In the genomic region with DNA sequence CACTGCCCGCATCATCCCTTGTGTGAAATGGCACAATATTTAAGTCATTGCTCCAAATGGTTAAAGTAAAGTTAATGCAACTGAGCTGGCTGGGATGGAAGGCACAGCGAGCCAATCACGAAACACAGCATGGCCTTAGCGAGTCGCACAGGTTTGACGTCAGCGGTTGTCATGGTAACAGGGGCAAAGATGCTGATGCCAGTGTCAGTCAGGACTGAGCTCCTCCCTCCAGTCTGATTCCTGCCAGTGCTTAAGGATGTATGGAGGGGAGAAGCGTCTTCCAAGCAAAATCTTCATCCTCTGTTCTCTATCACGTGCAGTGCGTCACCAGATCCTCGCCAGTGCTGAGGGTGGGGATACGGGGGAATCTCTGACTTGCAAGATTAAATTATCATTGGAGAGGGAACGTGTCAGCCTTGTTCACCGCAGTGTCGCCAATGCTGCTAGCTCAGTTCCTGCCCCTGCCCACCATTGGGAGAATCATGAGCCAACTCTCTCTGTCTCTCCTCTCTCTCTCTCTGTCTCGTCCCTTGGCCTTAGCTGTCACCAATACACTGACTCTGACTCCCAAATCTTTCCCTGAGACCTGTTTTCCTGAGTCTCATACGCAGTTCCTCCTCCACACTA, we compare ENCODE assay signal across 8 cellular contexts. TPM values are rescaled to one million over a fixed set of nuclear protein-coding genes. Genes with fewer than 3 reads are reported as not detected.
DNase-seq lines count a peak whose midpoint lies in the region; ATAC-seq and TF ChIP-seq lines count a peak whose summit lies in the region.

No MANE protein-coding gene starts in this region.

- no peaks in the 10 kb centered on the region for H3K4me1 ChIP-seq in cardiac muscle cell (ENCODE audit: low read depth)

- H3K27ac Mint-ChIP-seq in activated CD4-positive, alpha-beta memory T cell treated with anti-CD3 and anti-CD28 coated beads for 36 hours: no peak overlapping the region
- H3K27ac Mint-ChIP-seq in stimulated activated memory B cell treated with anti-CD40 and anti-IgM and Interleukin-4, amounts not matched to agents 10 μg/mL and 1 μg/mL and 100 μg/mL, for 72 hours: no peak overlapping the region

- POLR2A ChIA-PET in HEK293T (lab: Yijun Ruan, JAX): interaction anchor here (1.0 kb wide), 1 partner anchor 25 kb away, joined by 3 read pairs; a partner anchor contains a TSS
- POLR2A ChIA-PET in activated CD4-positive, alpha-beta memory T cell treated with anti-CD3 and anti-CD28 coated beads for 36 hours (lab: Charles Lee): no interaction called here

- no peaks in the 10 kb centered on the region for H3K36me3 ChIP-seq in cardiac muscle cell

- H3K27me3 Mint-ChIP-seq in activated CD4-positive, alpha-beta memory T cell treated with anti-CD3 and anti-CD28 coated beads for 36 hours: no peaks in the 10 kb centered on the region
- no peaks in the 10 kb centered on the region for H3K27me3 Mint-ChIP-seq in stimulated activated memory B cell treated with anti-CD40 and anti-IgM and Interleukin-4, amounts not matched to agents 10 μg/mL and 1 μg/mL and 100 μg/mL, for 72 hours

- H3K4me1 Mint-ChIP-seq in activated CD4-positive, alpha-beta memory T cell treated with anti-CD3 and anti-CD28 coated beads for 36 hours (ENCODE audit: low read depth): no peaks in the 10 kb centered on the region
- H3K4me1 Mint-ChIP-seq in stimulated activated memory B cell treated with anti-CD40 and anti-IgM and Interleukin-4, amounts not matched to agents 10 μg/mL and 1 μg/mL and 100 μg/mL, for 72 hours: no peaks in the 10 kb centered on the region

- TF ChIP-seq CTCF in cardiac muscle cell (IDR thresholded peaks at IDR 0.05; ENCODE audit: low read depth, low read length): no peak
- no peak for TF ChIP-seq CTCF in GM13977 (IDR thresholded peaks at IDR 0.05; ENCODE audit: extremely low read depth, insufficient read depth, missing control alignments)

- H3K36me3 Mint-ChIP-seq in activated CD4-positive, alpha-beta memory T cell treated with anti-CD3 and anti-CD28 coated beads for 36 hours: peaks cover 7% of the 10 kb centered on the region
- peaks cover 29% of the 10 kb centered on the region for H3K36me3 Mint-ChIP-seq in stimulated activated memory B cell treated with anti-CD40 and anti-IgM and Interleukin-4, amounts not matched to agents 10 μg/mL and 1 μg/mL and 100 μg/mL, for 72 hours

- DNase-seq in HEK293T (ENCODE audit: extremely low spot score) (peak; percentile 42), cardiac muscle cell (ENCODE audit: low read depth in 1 of 2, low spot score in 1 of 2) (peak; percentile 79 to 96), pulmonary artery endothelial cell (ENCODE audit: low read depth, low spot score) (peak; percentile 67), GM13977 (ENCODE audit: low spot score) (no peak), NCI-H1436 (lab: John Stamatoyannopoulos, UW) (no peak), T-helper 9 cell (no peak)
- DNase-seq in activated CD4-positive, alpha-beta memory T cell treated with anti-CD3 and anti-CD28 coated beads for 36 hours: peak; percentile 41

- H3K9me3 Mint-ChIP-seq in activated CD4-positive, alpha-beta memory T cell treated with anti-CD3 and anti-CD28 coated beads for 36 hours: no peaks in the 10 kb centered on the region
- H3K9me3 Mint-ChIP-seq in stimulated activated memory B cell treated with anti-CD40 and anti-IgM and Interleukin-4, amounts not matched to agents 10 μg/mL and 1 μg/mL and 100 μg/mL, for 72 hours: no peaks in the 10 kb centered on the region

- H3K4me3 ChIP-seq in cardiac muscle cell: no peak overlapping the region

- no peak overlapping the region for H3K4me3 Mint-ChIP-seq in activated CD4-positive, alpha-beta memory T cell treated with anti-CD3 and anti-CD28 coated beads for 36 hours
- H3K4me3 Mint-ChIP-seq in stimulated activated memory B cell treated with anti-CD40 and anti-IgM and Interleukin-4, amounts not matched to agents 10 μg/mL and 1 μg/mL and 100 μg/mL, for 72 hours: no peak overlapping the region

- intact Hi-C loops in activated CD4-positive, alpha-beta memory T cell treated with anti-CD3 and anti-CD28 coated beads for 36 hours (cut with micrococcal nuclease): no loop called here

- in situ Hi-C loops in GM13977 (cut with MboI; ENCODE audit: low pct_unique_long_range_greater_than_20kb, low sequenced_read_pairs, unreplicated experiment): no loop called here

- no peak for ATAC-seq in stimulated activated memory B cell treated with anti-CD40 and anti-IgM and Interleukin-4, amounts not matched to agents 10 μg/mL and 1 μg/mL and 100 μg/mL, for 72 hours

- H3K27me3 ChIP-seq in cardiac muscle cell: no peaks in the 10 kb centered on the region

- no peak overlapping the region for H3K27ac ChIP-seq in cardiac muscle cell

- H3K9me3 ChIP-seq in cardiac muscle cell (ENCODE audit: low read depth): no peaks in the 10 kb centered on the region

- CTCF ChIA-PET in HEK293T (lab: Yijun Ruan, JAX): interaction anchor here (3.0 kb wide), 1 partner anchor 12 kb away, joined by 16 read pairs; no protein-coding TSS in a partner anchor
- CTCF ChIA-PET in activated CD4-positive, alpha-beta memory T cell treated with anti-CD3 and anti-CD28 coated beads for 36 hours (lab: Charles Lee): interaction anchor here (0.6 to 4.7 kb wide), 3 partner anchors 12 to 117 kb away, joined by 3 to 27 read pairs (median 3); no protein-coding TSS in a partner anchor

TF ChIP-seq in HEK293T, 16 proteins besides CTCF, POLR2A, EP300 and RAD21:
- TF ChIP-seq CTBP1 (IDR thresholded peaks at IDR 0.05; ENCODE audit: borderline replicate concordance) (no peak), ZNF384 (IDR thresholded peaks at IDR 0.05) (no peak), LEF1 (IDR thresholded peaks at IDR 0.05; ENCODE audit: borderline replicate concordance) (no peak), FOXK2 (IDR thresholded peaks at IDR 0.05) (no peak), SP1 (IDR thresholded peaks at IDR 0.05) (no peak), NFRKB (IDR thresholded peaks at IDR 0.05) (no peak), SUZ12 (IDR thresholded peaks at IDR 0.05) (no peak)
- TF ChIP-seq, protein P1, sequence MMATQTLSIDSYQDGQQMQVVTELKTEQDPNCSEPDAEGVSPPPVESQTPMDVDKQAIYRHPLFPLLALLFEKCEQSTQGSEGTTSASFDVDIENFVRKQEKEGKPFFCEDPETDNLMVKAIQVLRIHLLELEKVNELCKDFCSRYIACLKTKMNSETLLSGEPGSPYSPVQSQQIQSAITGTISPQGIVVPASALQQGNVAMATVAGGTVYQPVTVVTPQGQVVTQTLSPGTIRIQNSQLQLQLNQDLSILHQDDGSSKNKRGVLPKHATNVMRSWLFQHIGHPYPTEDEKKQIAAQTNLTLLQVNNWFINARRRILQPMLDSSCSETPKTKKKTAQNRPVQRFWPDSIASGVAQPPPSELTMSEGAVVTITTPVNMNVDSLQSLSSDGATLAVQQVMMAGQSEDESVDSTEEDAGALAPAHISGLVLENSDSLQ (IDR thresholded peaks at IDR 0.05): peak; percentile 85
TF ChIP-seq in HEK293T: peak in this region for 1.

RNA-seq across cellular contexts. Expression of a gene that starts 24.5 kb away (rescaled TPM):
- 10 to 100 TPM; 10.5 to 11.1 TPM for total RNA-seq in activated CD4-positive, alpha-beta memory T cell treated with anti-CD3 and anti-CD28 coated beads for 36 hours
- 43.1 and 54.1 TPM in 2 replicates for total RNA-seq in cardiac muscle cell
- polyA plus RNA-seq in cardiac muscle cell: 38.2 and 43.4 TPM in 2 replicates
- total RNA-seq in pulmonary artery endothelial cell: 11.1 and 14.4 TPM in 2 replicates

RNA-seq across cellular contexts. Expression of a gene that starts 50.3 kb away (rescaled TPM):
- total RNA-seq in activated CD4-positive, alpha-beta memory T cell treated with anti-CD3 and anti-CD28 coated beads for 36 hours: 10 to 100 TPM; 41.4 to 42.0 TPM
- total RNA-seq in cardiac muscle cell (59.9 and 65.2 TPM in 2 replicates), pulmonary artery endothelial cell (92.8 and 113 TPM in 2 replicates)
- polyA plus RNA-seq in cardiac muscle cell: 40.8 and 52.3 TPM in 2 replicates

Comparison
In these comparisons a context has a peak if more than half of its experiments do, and no peak if none do; other contexts are left out.
1. DNase-seq: peak in HEK293T (single experiment), activated CD4-positive, alpha-beta memory T cell treated with anti-CD3 and anti-CD28 coated beads for 36 hours (single experiment), cardiac muscle cell (2 of 2) and pulmonary artery endothelial cell (single experiment); none in GM13977 (single experiment), NCI-H1436 (single experiment) and T-helper 9 cell (single experiment).